ENCODE assay signal across 1 cellular context in the genomic region with DNA sequence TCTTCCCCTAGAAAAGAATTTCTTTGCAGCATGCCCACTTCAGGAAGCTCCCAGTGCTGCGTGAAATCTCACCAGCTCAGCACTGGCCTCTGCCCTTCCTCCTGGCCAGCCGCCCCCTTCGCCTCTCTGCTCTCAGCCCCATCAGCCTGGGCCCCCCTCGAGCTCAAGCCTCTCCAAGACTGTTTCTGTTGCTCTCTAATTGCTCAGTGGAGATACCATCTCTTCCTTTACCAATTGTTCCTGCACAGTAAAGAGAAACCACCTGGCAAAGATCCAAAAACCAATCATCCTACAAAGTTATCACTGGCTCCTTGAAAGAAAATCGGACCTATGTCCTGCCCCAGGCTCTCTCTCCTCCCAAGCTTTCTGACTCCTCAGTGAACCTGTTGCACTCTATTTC.
A peak's percentile ranks its signal among the peaks of the same experiment; 100 is the strongest.
TF ChIP-seq lines count a peak whose summit lies in the region.

No MANE protein-coding gene starts in this region.

TF ChIP-seq in K562, 482 proteins besides CTCF, POLR2A, EP300 and RAD21:
- TF ChIP-seq ZNF253 (CRISPR knock-in tag; conservative IDR thresholded peaks at IDR 0.05) = no peak
- TF ChIP-seq NFIC (IDR thresholded peaks at IDR 0.05) = peak; percentile 79
